ENCODE assay signal across 1 cellular context in the genomic region with DNA sequence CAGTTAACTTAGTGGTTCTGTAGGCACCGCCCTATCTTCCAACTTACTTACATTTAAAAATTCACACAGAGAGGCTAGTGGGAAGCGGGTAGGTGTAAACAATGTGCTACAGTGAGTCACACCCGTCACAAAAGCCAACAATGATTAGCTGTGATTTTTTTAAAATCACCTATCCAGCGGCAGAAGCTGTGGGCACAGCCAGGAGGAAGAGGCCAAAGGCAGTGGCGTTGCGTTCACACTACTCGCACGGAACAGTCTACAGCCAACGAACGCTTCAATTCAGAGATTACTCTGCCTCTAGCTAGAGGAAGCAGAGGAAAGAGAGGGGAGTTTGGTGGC.
A peak's percentile ranks its signal among the peaks of the same experiment; 100 is the strongest.
TF ChIP-seq lines count a peak whose summit lies in the region.

No MANE protein-coding gene starts in this region.

TF ChIP-seq in H1, 55 proteins besides CTCF, POLR2A, EP300 and RAD21 (continued from another document):
- TF ChIP-seq TBP (IDR thresholded peaks at IDR 0.05; ENCODE audit: low read depth, low read length) (0 out of 2 replicates have a peak, but pooled peaks have one; percentile 34), TAF1 (IDR thresholded peaks at IDR 0.05; ENCODE audit: low read depth, low read length) (no peak), TCF12 (IDR thresholded peaks at IDR 0.05; ENCODE audit: low read depth, low read length) (no peak), TAF7 (optimal IDR thresholded peaks at IDR 0.05; ENCODE audit: borderline replicate concordance, low read depth, low read length) (no peak)
